10 cellular contexts compared by ENCODE assay signal in genomic region chr5:148913985-148914421, GRCh38.
DNase-seq lines count a peak whose midpoint lies in the region; ATAC-seq, FAIRE-seq and TF ChIP-seq lines count a peak whose summit lies in the region.
"Had no signal": no experiment of that assay in that cellular context is flagged by ENCODE, and none has a peak within 500 bp of the region (broad histone marks: within the 10 kb centered on the region; RNA-seq: fewer than 3 reads in every experiment).

No MANE protein-coding gene starts in this region.

- no peak for TF ChIP-seq RAD21 in HepG2 (CRISPR knock-in tag; IDR thresholded peaks at IDR 0.05)

- H3K4me1 ChIP-seq in HepG2 (ENCODE audit: insufficient read depth, low read length) = no peaks in the 10 kb centered on the region
- peaks cover 0 to 24% (median 5%) of the 10 kb centered on the region in 4 donors for H3K4me1 ChIP-seq in right lobe of liver
- H3K4me1 ChIP-seq in adipocyte (ENCODE audit: control insufficient read depth, insufficient read depth, low read length) = peaks cover 61% of the 10 kb centered on the region
- H3K4me1 ChIP-seq in tibial nerve = peaks cover 0 to 36% (median 10%) of the 10 kb centered on the region in 4 donors

- H3K27ac ChIP-seq in HepG2 (ENCODE audit: extremely low read length, insufficient read depth, low read length) (no peak overlapping the region), right lobe of liver (no peak overlapping the region), tibial nerve (peak overlapping the region in 1 of 4 donors; percentile 41)
- H3K27ac ChIP-seq: BLaER1 treated with 17β-estradiol and CSF1 and Interleukin-3, amounts not matched to agents 10 nM and 100 nM had no signal

- no peaks in the 10 kb centered on the region for H3K27me3 ChIP-seq in HepG2 (ENCODE audit: control insufficient read depth in 1 of 2, insufficient read depth in 2 of 2, low read length in 2 of 2)
- H3K27me3 ChIP-seq in right lobe of liver = no peaks in the 10 kb centered on the region
- no peaks in the 10 kb centered on the region for H3K27me3 ChIP-seq in adipocyte (replicated peaks; ENCODE audit: control insufficient read depth, insufficient read depth, low read length)
- H3K27me3 ChIP-seq in tibial nerve = no peaks in the 10 kb centered on the region
- H3K27me3 ChIP-seq: BLaER1 treated with 17β-estradiol and CSF1 and Interleukin-3, amounts not matched to agents 10 nM and 100 nM had no signal

- no peaks in the 10 kb centered on the region for H3K79me2 ChIP-seq in HepG2 (ENCODE audit: insufficient read depth, low read length)

- ATAC-seq in HepG2 (no peak), right lobe of liver (no peak), HG02970 (IDR thresholded peaks at IDR 0.05; ENCODE audit: low FRiP score, unreplicated experiment) (no peak)

- H3K9ac ChIP-seq in HepG2 (ENCODE audit: insufficient read depth, low read depth, low read length) (no peak overlapping the region), adipocyte (ENCODE audit: low read length) (no peak overlapping the region)
- H3K9ac ChIP-seq: BLaER1 treated with 17β-estradiol and CSF1 and Interleukin-3, amounts not matched to agents 10 nM and 100 nM had no signal

- H3K36me3 ChIP-seq in HepG2 (replicated peaks in 1 of 2; ENCODE audit: control insufficient read depth in 1 of 2, insufficient read depth in 2 of 2, low read length in 2 of 2) (no peaks in the 10 kb centered on the region), right lobe of liver (no peaks in the 10 kb centered on the region), adipocyte (ENCODE audit: control insufficient read depth, insufficient read depth, low read length, severe bottlenecking) (no peaks in the 10 kb centered on the region), tibial nerve (no peaks in the 10 kb centered on the region)
- H3K36me3 ChIP-seq: BLaER1 treated with 17β-estradiol and CSF1 and Interleukin-3, amounts not matched to agents 10 nM and 100 nM had no signal

- no peak overlapping the region for H2AFZ ChIP-seq in HepG2 (ENCODE audit: low read length)

- POLR2A ChIA-PET in HepG2 (lab: Yijun Ruan, JAX) = no interaction called here

- H3K9me3 ChIP-seq in HepG2 (ENCODE audit: low read length) (no peaks in the 10 kb centered on the region), right lobe of liver (no peaks in the 10 kb centered on the region), adipocyte (ENCODE audit: control insufficient read depth, low read length) (no peaks in the 10 kb centered on the region), tibial nerve (no peaks in the 10 kb centered on the region)
- H3K9me3 ChIP-seq: BLaER1 treated with 17β-estradiol and CSF1 and Interleukin-3, amounts not matched to agents 10 nM and 100 nM had no signal

- TF ChIP-seq CTCF in HepG2 (CRISPR knock-in tag; IDR thresholded peaks at IDR 0.05) = no peak
- TF ChIP-seq CTCF in right lobe of liver (IDR thresholded peaks at IDR 0.05) = no peak
- no peak for TF ChIP-seq CTCF in tibial nerve (IDR thresholded peaks at IDR 0.05)

- H3K4me2 ChIP-seq in HepG2 (ENCODE audit: low read depth, low read length) = no peak overlapping the region
- H3K4me2 ChIP-seq: BLaER1 treated with 17β-estradiol and CSF1 and Interleukin-3, amounts not matched to agents 10 nM and 100 nM had no signal

- intact Hi-C loops in HepG2 (cut with micrococcal nuclease; ENCODE audit: unreplicated experiment) (loop anchor here (2.0 kb wide), 2 partner anchors 85 to 121 kb away; no protein-coding TSS in a partner anchor), right lobe of liver (cut with DNase I) (no loop called here)

- no TSS peak for BruUV-seq in HepG2 (replicated peaks; lab: Mats Ljungman, UMichigan)

- no peak for TF ChIP-seq POLR2A in HepG2 (IDR thresholded peaks at IDR 0.05; ENCODE audit: insufficient read depth in 1 of 2, low read depth in 2 of 2, low read length in 2 of 2)
- no peak for TF ChIP-seq POLR2A in right lobe of liver (IDR thresholded peaks at IDR 0.05)
- no peak for TF ChIP-seq POLR2A in tibial nerve (IDR thresholded peaks at IDR 0.05)

- WGBS in HepG2 (ENCODE audit: low lambda C conversion rate) = 10% methylated on average over 2 of the region's 2 CpGs
- 56% methylated on average over 1 of the region's 2 CpGs for WGBS in right lobe of liver (ENCODE audit: insufficient coverage, low coverage, low lambda C conversion rate, missing lambda C conversion rate)
- 47% methylated on average over 2 of the region's 2 CpGs for WGBS in tibial nerve, 2 donors

- in situ Hi-C loops in HepG2 (cut with HindIII; ENCODE audit: extremely low pct_ligation_motif_present, low pct_unique_long_range_greater_than_20kb) = no loop called here

- H4K20me1 ChIP-seq in HepG2 (ENCODE audit: insufficient read depth, low read length) = no peaks in the 10 kb centered on the region
- H4K20me1 ChIP-seq: BLaER1 treated with 17β-estradiol and CSF1 and Interleukin-3, amounts not matched to agents 10 nM and 100 nM had no signal

- DNase-seq in HepG2 (ENCODE audit: low spot score) (peak; percentile 4), right lobe of liver (no peak), adipocyte (ENCODE audit: low read depth) (peak; percentile 54), islet precursor cell (peak; percentile 92), tibial nerve (ENCODE audit: low spot score in 2 of 2) (no peak), OCI-M2 (lab: John Stamatoyannopoulos, UW; ENCODE audit: unreplicated experiment) (no peak), HTR-8/SVneo (ENCODE audit: insufficient read length, low spot score) (no peak)
- DNase-seq: NCI-H2171 treated with DMSO at 0.1 percent for 48 hours had no signal

- CTCF ChIA-PET in HepG2 (lab: Yijun Ruan, JAX; ENCODE audit: low intra/inter-chr PET ratio, low total read pairs) = no interaction called here

- FAIRE-seq in HepG2 (lab: Jason Lieb, UNC) (no peak), HTR-8/SVneo (lab: Jason Lieb, UNC) (no peak)

- TF ChIP-seq EP300 in HepG2 (IDR thresholded peaks at IDR 0.05; ENCODE audit: low read depth in 2 of 2, low read length in 2 of 2) (no peak), HepG2 (CRISPR knock-in tag; IDR thresholded peaks at IDR 0.05; ENCODE audit: borderline replicate concordance) (no peak), tibial nerve (IDR thresholded peaks at IDR 0.05) (no peak)

- H3K4me3 ChIP-seq in HepG2 (replicated peaks in 1 of 3; ENCODE audit: insufficient read depth in 1 of 3, low read depth in 2 of 3, low read length in 3 of 3) (no peak overlapping the region), right lobe of liver (no peak overlapping the region), adipocyte (ENCODE audit: low read length) (no peak overlapping the region), tibial nerve (no peak overlapping the region)
- H3K4me3 ChIP-seq: BLaER1 treated with 17β-estradiol and CSF1 and Interleukin-3, amounts not matched to agents 10 nM and 100 nM had no signal

TF ChIP-seq in HepG2, 621 proteins besides CTCF, POLR2A, EP300 and RAD21:
- no peak for TF ChIP-seq GTF2F1 (IDR thresholded peaks at IDR 0.05; ENCODE audit: low read length)
- no peak for TF ChIP-seq ZKSCAN5 (CRISPR knock-in tag; IDR thresholded peaks at IDR 0.05)
- no peak for TF ChIP-seq SIN3A (IDR thresholded peaks at IDR 0.05; ENCODE audit: borderline replicate concordance, low read depth, low read length)
TF ChIP-seq in HepG2: peak in this region for 0.

Comparison
In these comparisons a context has a peak if more than half of its experiments do, and no peak if none do; other contexts are left out.
1. DNase-seq: peak in HepG2 (single experiment), adipocyte (single experiment) and islet precursor cell (single experiment); none in right lobe of liver (0 of 3), tibial nerve (0 of 2), OCI-M2 (single experiment) and HTR-8/SVneo (single experiment).